Comparison of ENCODE assay signal across 14 cellular contexts in genomic region chr17:705011-705410, GRCh38. TPM values are rescaled to one million over a fixed set of nuclear protein-coding genes. Genes with fewer than 3 reads are reported as not detected.
DNase-seq lines count a peak whose midpoint lies in the region; ATAC-seq lines count a peak whose summit lies in the region.
"Had no signal": no experiment of that assay in that cellular context is flagged by ENCODE, and none has a peak within 500 bp of the region (broad histone marks: within the 10 kb centered on the region; RNA-seq: fewer than 3 reads in every experiment).

No MANE protein-coding gene starts in this region.

- ATAC-seq in activated T-helper 17 cell treated with anti-CD3 and anti-CD28 coated beads, Interleukin-2, amount 50 U/mL, for 72 hours (replicated peaks): no peak
- no peak for ATAC-seq in stimulated activated memory B cell treated with anti-CD40 and anti-IgM and Interleukin-4, amounts not matched to agents 10 μg/mL and 1 μg/mL and 100 μg/mL, for 72 hours
- ATAC-seq: A549; CD8-positive, alpha-beta T cell; GM12878; GM23338 had no signal

- H3K27ac Mint-ChIP-seq in activated naive CD4-positive, alpha-beta T cell treated with anti-CD3 and anti-CD28 coated beads for 36 hours: peak overlapping the region; percentile 65
- H3K27ac Mint-ChIP-seq in activated T-helper 17 cell treated with anti-CD3 and anti-CD28 coated beads, Interleukin-2, amount 50 U/mL, for 72 hours: peak overlapping the region; percentile 9
- H3K27ac Mint-ChIP-seq in stimulated activated memory B cell treated with anti-CD40 and anti-IgM and Interleukin-4, amounts not matched to agents 10 μg/mL and 1 μg/mL and 100 μg/mL, for 72 hours: peak overlapping the region; percentile 44
- H3K27ac Mint-ChIP-seq: GM23338 had no signal

- CTCF ChIA-PET in activated naive CD4-positive, alpha-beta T cell treated with anti-CD3 and anti-CD28 coated beads for 36 hours (lab: Charles Lee): interaction anchor here (0.7 to 9.2 kb wide), 3 partner anchors 8 to 293 kb away, joined by 4 to 124 read pairs (median 8); a partner anchor contains a TSS

- DNase-seq in activated naive CD4-positive, alpha-beta T cell treated with anti-CD3 and anti-CD28 coated beads for 36 hours: no peak
- DNase-seq in activated naive CD4-positive, alpha-beta T cell (lab: John Stamatoyannopoulos, UW): no peak
- DNase-seq in DMS79 treated with DMSO at 0.1 percent for 48 hours (lab: John Stamatoyannopoulos, UW): peak; percentile 11
- no peak for DNase-seq in mesenteric fat pad (ENCODE audit: low spot score)
- no peak for DNase-seq in amygdala (lab: John Stamatoyannopoulos, UW)
- DNase-seq: BE2C; CD8-positive, alpha-beta T cell; COR-L47; H7 had no signal

- intact Hi-C loops in activated naive CD4-positive, alpha-beta T cell treated with anti-CD3 and anti-CD28 coated beads for 36 hours (cut with micrococcal nuclease): loop anchor here (10.0 kb wide), 1 partner anchor 310 kb away; no protein-coding TSS in a partner anchor

- H3K9me3 Mint-ChIP-seq in activated naive CD4-positive, alpha-beta T cell treated with anti-CD3 and anti-CD28 coated beads for 36 hours: no peaks in the 10 kb centered on the region
- H3K9me3 Mint-ChIP-seq in activated T-helper 17 cell treated with anti-CD3 and anti-CD28 coated beads, Interleukin-2, amount 50 U/mL, for 72 hours: no peaks in the 10 kb centered on the region
- no peaks in the 10 kb centered on the region for H3K9me3 Mint-ChIP-seq in stimulated activated memory B cell treated with anti-CD40 and anti-IgM and Interleukin-4, amounts not matched to agents 10 μg/mL and 1 μg/mL and 100 μg/mL, for 72 hours
- H3K9me3 Mint-ChIP-seq: CD8-positive, alpha-beta T cell; GM23338 had no signal

- peaks cover 9% of the 10 kb centered on the region for H3K4me1 Mint-ChIP-seq in activated naive CD4-positive, alpha-beta T cell treated with anti-CD3 and anti-CD28 coated beads for 36 hours (ENCODE audit: low read depth)
- H3K4me1 Mint-ChIP-seq in activated T-helper 17 cell treated with anti-CD3 and anti-CD28 coated beads, Interleukin-2, amount 50 U/mL, for 72 hours: peaks cover 8% of the 10 kb centered on the region
- peaks cover 26% of the 10 kb centered on the region for H3K4me1 Mint-ChIP-seq in stimulated activated memory B cell treated with anti-CD40 and anti-IgM and Interleukin-4, amounts not matched to agents 10 μg/mL and 1 μg/mL and 100 μg/mL, for 72 hours
- H3K4me1 Mint-ChIP-seq: GM23338 had no signal

- no peaks in the 10 kb centered on the region for H3K27me3 Mint-ChIP-seq in activated naive CD4-positive, alpha-beta T cell treated with anti-CD3 and anti-CD28 coated beads for 36 hours (ENCODE audit: low read depth)
- no peaks in the 10 kb centered on the region for H3K27me3 Mint-ChIP-seq in activated T-helper 17 cell treated with anti-CD3 and anti-CD28 coated beads, Interleukin-2, amount 50 U/mL, for 72 hours
- no peaks in the 10 kb centered on the region for H3K27me3 Mint-ChIP-seq in stimulated activated memory B cell treated with anti-CD40 and anti-IgM and Interleukin-4, amounts not matched to agents 10 μg/mL and 1 μg/mL and 100 μg/mL, for 72 hours

- H3K36me3 Mint-ChIP-seq in activated naive CD4-positive, alpha-beta T cell treated with anti-CD3 and anti-CD28 coated beads for 36 hours (ENCODE audit: low read depth): peaks cover 14% of the 10 kb centered on the region
- peaks cover 56% of the 10 kb centered on the region for H3K36me3 Mint-ChIP-seq in activated T-helper 17 cell treated with anti-CD3 and anti-CD28 coated beads, Interleukin-2, amount 50 U/mL, for 72 hours (ENCODE audit: low read depth)
- H3K36me3 Mint-ChIP-seq in stimulated activated memory B cell treated with anti-CD40 and anti-IgM and Interleukin-4, amounts not matched to agents 10 μg/mL and 1 μg/mL and 100 μg/mL, for 72 hours: peaks cover 27% of the 10 kb centered on the region

- H3K4me3 Mint-ChIP-seq in activated naive CD4-positive, alpha-beta T cell treated with anti-CD3 and anti-CD28 coated beads for 36 hours: no peak overlapping the region
- no peak overlapping the region for H3K4me3 Mint-ChIP-seq in activated T-helper 17 cell treated with anti-CD3 and anti-CD28 coated beads, Interleukin-2, amount 50 U/mL, for 72 hours
- no peak overlapping the region for H3K4me3 Mint-ChIP-seq in stimulated activated memory B cell treated with anti-CD40 and anti-IgM and Interleukin-4, amounts not matched to agents 10 μg/mL and 1 μg/mL and 100 μg/mL, for 72 hours
- H3K4me3 Mint-ChIP-seq: CD8-positive, alpha-beta T cell; GM23338 had no signal

RNA-seq across cellular contexts. Expression of gene VPS53, which starts 9.6 kb away (rescaled TPM):
- 10 to 100 TPM; 42.9 to 49.8 TPM for total RNA-seq in activated naive CD4-positive, alpha-beta T cell treated with anti-CD3 and anti-CD28 coated beads for 36 hours
- 10 to 100 TPM; 38.3 to 53.3 TPM for total RNA-seq in activated T-helper 17 cell treated with anti-CD3 and anti-CD28 coated beads, Interleukin-2, amount 50 U/mL, for 72 hours
- total RNA-seq in mesenteric fat pad: 84.7 TPM

RNA-seq across cellular contexts. Expression of gene TLCD3A, which starts 27.4 kb away (rescaled TPM):
- 1 to 10 TPM; 2.7 to 3.0 TPM for total RNA-seq in activated naive CD4-positive, alpha-beta T cell treated with anti-CD3 and anti-CD28 coated beads for 36 hours
- 10 to 100 TPM; 15.0 to 22.0 TPM for total RNA-seq in activated T-helper 17 cell treated with anti-CD3 and anti-CD28 coated beads, Interleukin-2, amount 50 U/mL, for 72 hours
- 11.5 TPM for total RNA-seq in mesenteric fat pad

RNA-seq across cellular contexts. Expression of gene GEMIN4, which starts 47.1 kb away (rescaled TPM):
- total RNA-seq in activated naive CD4-positive, alpha-beta T cell treated with anti-CD3 and anti-CD28 coated beads for 36 hours: 10 to 100 TPM; 29.7 to 29.9 TPM
- total RNA-seq in activated T-helper 17 cell treated with anti-CD3 and anti-CD28 coated beads, Interleukin-2, amount 50 U/mL, for 72 hours: 10 to 100 TPM; 40.7 to 54.4 TPM
- total RNA-seq in mesenteric fat pad: 19.2 TPM

Comparison
In these comparisons a context has a peak if more than half of its experiments do, and no peak if none do; other contexts are left out.
1. H3K27ac Mint-ChIP-seq: peak in every context shown above with its lines; median percentile 65 in activated naive CD4-positive, alpha-beta T cell treated with anti-CD3 and anti-CD28 coated beads for 36 hours; 44 in stimulated activated memory B cell treated with anti-CD40 and anti-IgM and Interleukin-4, amounts not matched to agents 10 μg/mL and 1 μg/mL and 100 μg/mL, for 72 hours; 9 in activated T-helper 17 cell treated with anti-CD3 and anti-CD28 coated beads, Interleukin-2, amount 50 U/mL, for 72 hours.